Comparison of ENCODE assay signal across 16 cellular contexts in the genomic region with DNA sequence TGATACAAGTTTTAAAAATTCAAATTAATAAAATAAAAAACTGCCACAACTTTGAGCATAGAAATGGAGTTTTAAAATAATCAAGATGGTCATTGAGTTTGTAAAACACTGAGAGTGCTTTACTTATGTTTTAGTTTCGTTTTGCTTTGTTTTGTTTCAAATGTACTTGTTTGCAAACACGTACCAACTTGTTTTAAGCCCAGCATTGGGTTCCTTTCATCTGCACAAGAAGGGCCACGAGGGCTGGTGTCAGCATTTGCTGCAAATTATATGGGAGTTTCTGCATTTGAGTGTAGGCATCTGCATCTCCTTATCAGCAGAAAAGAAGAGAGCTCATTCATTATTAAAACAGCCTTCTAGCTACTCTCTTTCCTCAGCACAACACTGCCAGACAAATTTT.
DNase-seq lines count a peak whose midpoint lies in the region; ATAC-seq, FAIRE-seq and TF ChIP-seq lines count a peak whose summit lies in the region.
"Had no signal": no experiment of that assay in that cellular context is flagged by ENCODE, and none has a peak within 500 bp of the region (broad histone marks: within the 10 kb centered on the region; RNA-seq: fewer than 3 reads in every experiment).

No MANE protein-coding gene starts in this region.

- no peak overlapping the region for H3K4me3 Mint-ChIP-seq in CD4-positive, alpha-beta T cell

- no peaks in the 10 kb centered on the region for H3K36me3 Mint-ChIP-seq in CD4-positive, alpha-beta T cell (ENCODE audit: low read depth)

- no peaks in the 10 kb centered on the region for H3K36me3 ChIP-seq in OCI-LY7 (ENCODE audit: insufficient read depth, low read length)
- H3K36me3 ChIP-seq: gastrocnemius medialis, Peyer's patch had no signal

- no peaks in the 10 kb centered on the region for H3K27me3 ChIP-seq in CD4-positive, alpha-beta T cell (ENCODE audit: control insufficient read depth, insufficient read depth, low read length)
- H3K27me3 ChIP-seq: gastrocnemius medialis, Peyer's patch, testis had no signal

- no peak for ATAC-seq in A549
- peak; percentile 62 for ATAC-seq in GM18498 (IDR thresholded peaks at IDR 0.05; ENCODE audit: unreplicated experiment)
- ATAC-seq in HG02981 (IDR thresholded peaks at IDR 0.05; ENCODE audit: unreplicated experiment): no peak
- ATAC-seq in CD4-positive, alpha-beta T cell (ENCODE audit: poor library complexity): no peak
- ATAC-seq: gastrocnemius medialis had no signal

- H3K9me2 ChIP-seq in OCI-LY7 (ENCODE audit: insufficient read depth, low read length): no peaks in the 10 kb centered on the region

- no TSS peak for BruUV-seq in OCI-LY7 (replicated peaks; lab: Mats Ljungman, UMichigan)

- H3K9me3 ChIP-seq in A549 (no peaks in the 10 kb centered on the region), OCI-LY7 (ENCODE audit: low read length) (no peaks in the 10 kb centered on the region)
- H3K9me3 ChIP-seq in CD4-positive, alpha-beta T cell (ENCODE audit: control insufficient read depth, low read length): no peaks in the 10 kb centered on the region
- H3K9me3 ChIP-seq: gastrocnemius medialis, Peyer's patch, testis had no signal

- CTCF ChIA-PET in A549 (lab: Yijun Ruan, JAX): interaction anchor here (1.2 to 2.1 kb wide), 2 partner anchors 14 to 34 kb away, joined by 3 to 7 read pairs; no protein-coding TSS in a partner anchor
- CTCF ChIA-PET in OCI-LY7 (lab: Charles Lee; ENCODE audit: unreplicated experiment): no interaction called here
- CTCF ChIA-PET in CD4-positive, alpha-beta T cell (lab: Charles Lee): no interaction called here

- TF ChIP-seq POLR2A in A549 (IDR thresholded peaks at IDR 0.05; ENCODE audit: low read length): no peak

- H3K27ac ChIP-seq in A549 (peak overlapping the region in 1 of 2 experiments; percentile 24; a peak in 1 of 6 replicates), OCI-LY7 (ENCODE audit: low read depth, low read length, poor library complexity, severe bottlenecking) (no peak overlapping the region), epithelial cell of prostate (peak overlapping the region; percentile 8)
- H3K27ac ChIP-seq in CD4-positive, alpha-beta T cell (ENCODE audit: low read depth, low read length): no peak overlapping the region
- H3K27ac ChIP-seq: gastrocnemius medialis, Peyer's patch, testis had no signal

- H3K4me2 ChIP-seq in A549: peak overlapping the region; percentile 24; the same call in 2 of the 3 replicates
- H3K4me2 ChIP-seq in OCI-LY7 (ENCODE audit: low read length): peak overlapping the region; percentile 30; the same call in 1 of the 2 replicates

- TF ChIP-seq RAD21 in A549 (conservative IDR thresholded peaks at IDR 0.05 in 1 of 2, IDR thresholded peaks at IDR 0.05 in 1 of 2): no peak

- TF ChIP-seq EP300 in A549 (IDR thresholded peaks at IDR 0.05): no peak

- no peaks in the 10 kb centered on the region for H3K9me3 Mint-ChIP-seq in CD4-positive, alpha-beta T cell

- TF ChIP-seq CTCF in A549 (IDR thresholded peaks at IDR 0.05): no peak
- no peak for TF ChIP-seq CTCF in OCI-LY7 (conservative IDR thresholded peaks at IDR 0.05; ENCODE audit: low read length)
- no peak for TF ChIP-seq CTCF in CD4-positive, alpha-beta T cell (IDR thresholded peaks at IDR 0.05)

- DNase-seq in A549 (ENCODE audit: low read depth in 1 of 2, low spot score in 1 of 2) (no peak), OCI-LY7 (ENCODE audit: low spot score) (no peak), epithelial cell of prostate (ENCODE audit: low read depth, low spot score) (peak; percentile 59), hippocampal formation (lab: John Stamatoyannopoulos, UW) (no peak), NCI-H1105 (lab: John Stamatoyannopoulos, UW) (no peak)
- no peak for DNase-seq in CD4-positive, alpha-beta T cell
- DNase-seq: activated CD4-positive, alpha-beta T cell treated with anti-CD3 and anti-CD28 coated beads for 48 hours; effector CD4-positive, alpha-beta T cell; gastrocnemius medialis; KG1; NCI-H1694; NCI-H526; Peyer's patch; testis had no signal

- H3K4me1 Mint-ChIP-seq in CD4-positive, alpha-beta T cell (ENCODE audit: low read depth): peaks cover 15% of the 10 kb centered on the region

- no peaks in the 10 kb centered on the region for H4K20me1 ChIP-seq in OCI-LY7 (ENCODE audit: insufficient read depth, low read length)

- H3K4me1 ChIP-seq in A549 (peaks cover 30% of the 10 kb centered on the region; the same call in 2 of the 3 replicates), OCI-LY7 (ENCODE audit: insufficient read depth, low read length, poor library complexity, severe bottlenecking) (no peaks in the 10 kb centered on the region)
- H3K4me1 ChIP-seq: Peyer's patch, testis had no signal

- no peak for FAIRE-seq in A549 (lab: Jason Lieb, UNC)

- no peak overlapping the region for H3K27ac Mint-ChIP-seq in CD4-positive, alpha-beta T cell

- H3K4me3 ChIP-seq in A549: no peak overlapping the region
- H3K4me3 ChIP-seq in OCI-LY7 (ENCODE audit: low read depth, low read length, poor library complexity, severe bottlenecking): no peak overlapping the region
- H3K4me3 ChIP-seq: gastrocnemius medialis, Peyer's patch, testis had no signal

- H3K79me2 ChIP-seq in OCI-LY7 (ENCODE audit: insufficient read depth, low read depth, low read length): no peaks in the 10 kb centered on the region

- 35% methylated on average over 3 of the region's 3 CpGs for WGBS in A549 (ENCODE audit: missing lambda C conversion rate)

- POLR2A ChIA-PET in A549 (lab: Yijun Ruan, JAX) (no interaction called here), OCI-LY7 (lab: Charles Lee) (interaction anchor here (0.8 kb wide), 1 partner anchor 374 kb away, joined by 4 read pairs; no protein-coding TSS in a partner anchor)
- POLR2A ChIA-PET in CD4-positive, alpha-beta T cell (lab: Charles Lee): interaction anchor here (0.5 kb wide), 1 partner anchor 24 kb away, joined by 3 read pairs; no protein-coding TSS in a partner anchor

- H3K27me3 Mint-ChIP-seq in CD4-positive, alpha-beta T cell: no peaks in the 10 kb centered on the region

- no peak overlapping the region; the same call in 1 of the 2 replicates for H2AFZ ChIP-seq in OCI-LY7 (ENCODE audit: low read length)

- intact Hi-C loops in OCI-LY7 (cut with micrococcal nuclease; ENCODE audit: unreplicated experiment): no loop called here
- intact Hi-C loops in CD4-positive, alpha-beta T cell (cut with DNase I, micrococcal nuclease): no loop called here

TF ChIP-seq in A549, 52 proteins besides CTCF, POLR2A, EP300 and RAD21:
- TF ChIP-seq NR3C1 (IDR thresholded peaks at IDR 0.05) (no peak), RNF2 (IDR thresholded peaks at IDR 0.05; ENCODE audit: borderline replicate concordance, low read depth) (no peak), NPAS2 (CRISPR knock-in tag; IDR thresholded peaks at IDR 0.05; ENCODE audit: borderline replicate concordance) (no peak), ESRRA (IDR thresholded peaks at IDR 0.05; ENCODE audit: borderline replicate concordance, low read length) (no peak), PBX3 (IDR thresholded peaks at IDR 0.05) (no peak)
- TF ChIP-seq, protein P1, sequence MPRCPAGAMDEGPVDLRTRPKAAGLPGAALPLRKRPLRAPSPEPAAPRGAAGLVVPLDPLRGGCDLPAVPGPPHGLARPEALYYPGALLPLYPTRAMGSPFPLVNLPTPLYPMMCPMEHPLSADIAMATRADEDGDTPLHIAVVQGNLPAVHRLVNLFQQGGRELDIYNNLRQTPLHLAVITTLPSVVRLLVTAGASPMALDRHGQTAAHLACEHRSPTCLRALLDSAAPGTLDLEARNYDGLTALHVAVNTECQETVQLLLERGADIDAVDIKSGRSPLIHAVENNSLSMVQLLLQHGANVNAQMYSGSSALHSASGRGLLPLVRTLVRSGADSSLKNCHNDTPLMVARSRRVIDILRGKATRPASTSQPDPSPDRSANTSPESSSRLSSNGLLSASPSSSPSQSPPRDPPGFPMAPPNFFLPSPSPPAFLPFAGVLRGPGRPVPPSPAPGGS (IDR thresholded peaks at IDR 0.05): no peak
